ENCODE assay signal across 16 cellular contexts in the genomic region with DNA sequence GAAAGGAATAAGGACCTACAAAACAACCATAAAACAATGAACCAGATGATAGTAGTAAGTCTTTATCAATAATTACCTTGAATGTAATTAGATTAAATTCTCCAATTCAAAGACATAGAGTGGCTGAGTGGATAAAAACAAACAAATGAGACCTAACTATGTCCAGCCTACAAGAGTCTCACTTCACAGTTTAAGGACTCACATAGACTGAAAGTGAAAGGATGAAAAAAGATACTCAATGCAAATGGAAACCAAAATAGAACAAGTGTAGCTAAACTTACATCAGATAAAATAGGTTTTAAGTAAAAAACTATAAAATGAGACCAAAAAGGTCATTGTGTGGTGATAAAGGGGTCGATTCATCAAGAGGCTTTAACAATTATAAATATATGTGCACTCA. TPM values are rescaled to one million over a fixed set of nuclear protein-coding genes. Genes with fewer than 3 reads are reported as not detected.
DNase-seq lines count a peak whose midpoint lies in the region; ATAC-seq and TF ChIP-seq lines count a peak whose summit lies in the region.
"Had no signal": no experiment of that assay in that cellular context is flagged by ENCODE, and none has a peak within 500 bp of the region (broad histone marks: within the 10 kb centered on the region; RNA-seq: fewer than 3 reads in every experiment).

No MANE protein-coding gene starts in this region.

- CTCF ChIA-PET in WTC11 (lab: Charles Lee) = no interaction called here

- no peaks in the 10 kb centered on the region for H3K36me3 Mint-ChIP-seq in WTC11

- no peak overlapping the region for H3K27ac Mint-ChIP-seq in WTC11
- H3K27ac Mint-ChIP-seq: activated B cell treated with CpG ODN at 0.5 μM for 24 hours; activated naive CD8-positive, alpha-beta T cell treated with anti-CD3 and anti-CD28 coated beads, Interleukin-2, amount 50 U/mL, for 24 hours had no signal

- peak; percentile 92 for ATAC-seq in GM18505 (IDR thresholded peaks at IDR 0.05; ENCODE audit: unreplicated experiment)
- peak; percentile 75 for ATAC-seq in GM19452 (IDR thresholded peaks at IDR 0.05; ENCODE audit: unreplicated experiment)
- ATAC-seq in HG02642 (IDR thresholded peaks at IDR 0.05; ENCODE audit: poor library complexity, unreplicated experiment) = peak; percentile 74
- peak; percentile 93 for ATAC-seq in HG03175 (IDR thresholded peaks at IDR 0.05; ENCODE audit: unreplicated experiment)
- ATAC-seq in WTC11 = no peak
- ATAC-seq: A549; activated naive CD8-positive, alpha-beta T cell treated with anti-CD3 and anti-CD28 coated beads, Interleukin-2, amount 50 U/mL, for 24 hours; upper lobe of right lung had no signal

- intact Hi-C loops in sigmoid colon (cut with DNase I) = no loop called here

- 76 to 89% methylated on average over 1 of the region's 1 CpG for WGBS in sigmoid colon, 2 donors

- H3K9me3 Mint-ChIP-seq in WTC11 = peaks cover 18% of the 10 kb centered on the region
- H3K9me3 Mint-ChIP-seq: activated naive CD8-positive, alpha-beta T cell treated with anti-CD3 and anti-CD28 coated beads, Interleukin-2, amount 50 U/mL, for 24 hours had no signal

- POLR2A ChIA-PET in WTC11 (lab: Charles Lee) = no interaction called here

- peaks cover 4% of the 10 kb centered on the region; the same call in 1 of the 2 replicates for H3K27me3 Mint-ChIP-seq in WTC11 (ENCODE audit: low read depth)

- H3K36me3 ChIP-seq in sigmoid colon = no peaks in the 10 kb centered on the region
- H3K36me3 ChIP-seq: MG63, upper lobe of right lung had no signal

- no peak overlapping the region for H3K27ac ChIP-seq in sigmoid colon
- H3K27ac ChIP-seq: A549, upper lobe of right lung had no signal

- DNase-seq in iPS-NIHi7 (ENCODE audit: extremely low spot score) (no peak), WTC11 (ENCODE audit: low spot score) (no peak), HuH-7.5 (ENCODE audit: low spot score) (no peak), sigmoid colon (no peak)
- DNase-seq: activated B cell treated with CpG ODN at 0.5 μM for 24 hours; activated CD8-positive, alpha-beta memory T cell treated with anti-CD3 and anti-CD28 coated beads, Interleukin-2, amount 50 U/mL, for 48 hours; activated naive CD8-positive, alpha-beta T cell treated with anti-CD3 and anti-CD28 coated beads, Interleukin-2, amount 50 U/mL, for 24 hours; COR-L47; head of caudate nucleus; MG63; upper lobe of right lung had no signal

- TF ChIP-seq POLR2A in GM18505 (IDR thresholded peaks at IDR 0.05; ENCODE audit: borderline replicate concordance, extremely low read depth, insufficient read depth, insufficient read length) = no peak
- TF ChIP-seq POLR2A in sigmoid colon (IDR thresholded peaks at IDR 0.05) = no peak

- no peak for TF ChIP-seq CTCF in WTC11 (IDR thresholded peaks at IDR 0.05)
- TF ChIP-seq CTCF in sigmoid colon (IDR thresholded peaks at IDR 0.05) = no peak

- H3K4me3 Mint-ChIP-seq in WTC11 = no peak overlapping the region
- H3K4me3 Mint-ChIP-seq: activated B cell treated with CpG ODN at 0.5 μM for 24 hours; activated naive CD8-positive, alpha-beta T cell treated with anti-CD3 and anti-CD28 coated beads, Interleukin-2, amount 50 U/mL, for 24 hours had no signal

- no peaks in the 10 kb centered on the region for H3K4me1 Mint-ChIP-seq in WTC11

- no peaks in the 10 kb centered on the region for H3K4me1 ChIP-seq in sigmoid colon
- H3K4me1 ChIP-seq: A549, upper lobe of right lung had no signal

- H3K4me3 ChIP-seq in sigmoid colon = no peak overlapping the region
- H3K4me3 ChIP-seq: A549, MG63, upper lobe of right lung had no signal

- TF ChIP-seq EP300 in sigmoid colon (IDR thresholded peaks at IDR 0.05) = no peak

- no peaks in the 10 kb centered on the region for H3K27me3 ChIP-seq in sigmoid colon
- H3K27me3 ChIP-seq: upper lobe of right lung had no signal

- no peaks in the 10 kb centered on the region for H3K9me3 ChIP-seq in sigmoid colon
- H3K9me3 ChIP-seq: upper lobe of right lung had no signal

TF ChIP-seq in WTC11, 78 proteins besides CTCF, POLR2A, EP300 and RAD21:
- TF ChIP-seq CREM (CRISPR knock-in tag; IDR thresholded peaks at IDR 0.05) = no peak
- TF ChIP-seq, protein P1, sequence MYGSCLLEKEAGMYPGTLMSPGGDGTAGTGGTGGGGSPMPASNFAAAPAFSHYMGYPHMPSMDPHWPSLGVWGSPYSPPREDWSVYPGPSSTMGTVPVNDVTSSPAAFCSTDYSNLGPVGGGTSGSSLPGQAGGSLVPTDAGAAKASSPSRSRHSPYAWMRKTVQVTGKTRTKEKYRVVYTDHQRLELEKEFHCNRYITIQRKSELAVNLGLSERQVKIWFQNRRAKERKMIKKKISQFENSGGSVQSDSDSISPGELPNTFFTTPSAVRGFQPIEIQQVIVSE (CRISPR knock-in tag; IDR thresholded peaks at IDR 0.05; ENCODE audit: borderline replicate concordance) = no peak
- TF ChIP-seq MXD4 (CRISPR knock-in tag; IDR thresholded peaks at IDR 0.05; ENCODE audit: borderline replicate concordance) = no peak
- TF ChIP-seq, protein P2, sequence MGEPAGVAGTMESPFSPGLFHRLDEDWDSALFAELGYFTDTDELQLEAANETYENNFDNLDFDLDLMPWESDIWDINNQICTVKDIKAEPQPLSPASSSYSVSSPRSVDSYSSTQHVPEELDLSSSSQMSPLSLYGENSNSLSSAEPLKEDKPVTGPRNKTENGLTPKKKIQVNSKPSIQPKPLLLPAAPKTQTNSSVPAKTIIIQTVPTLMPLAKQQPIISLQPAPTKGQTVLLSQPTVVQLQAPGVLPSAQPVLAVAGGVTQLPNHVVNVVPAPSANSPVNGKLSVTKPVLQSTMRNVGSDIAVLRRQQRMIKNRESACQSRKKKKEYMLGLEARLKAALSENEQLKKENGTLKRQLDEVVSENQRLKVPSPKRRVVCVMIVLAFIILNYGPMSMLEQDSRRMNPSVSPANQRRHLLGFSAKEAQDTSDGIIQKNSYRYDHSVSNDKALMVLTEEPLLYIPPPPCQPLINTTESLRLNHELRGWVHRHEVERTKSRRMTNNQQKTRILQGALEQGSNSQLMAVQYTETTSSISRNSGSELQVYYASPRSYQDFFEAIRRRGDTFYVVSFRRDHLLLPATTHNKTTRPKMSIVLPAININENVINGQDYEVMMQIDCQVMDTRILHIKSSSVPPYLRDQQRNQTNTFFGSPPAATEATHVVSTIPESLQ (CRISPR knock-in tag; IDR thresholded peaks at IDR 0.05) = no peak
- TF ChIP-seq TEAD1 (CRISPR knock-in tag; IDR thresholded peaks at IDR 0.05) = no peak

RNA-seq across cellular contexts. Expression of gene NR1I2, which starts 21.9 kb away (rescaled TPM):
- 1.7 to 2.8 TPM (median 2.7 TPM) in 3 replicates for total RNA-seq in WTC11 (2021)
- total RNA-seq in sigmoid colon = 1 to 10 TPM in 1 of 4 donors, under 1 TPM in 1, not detected in 2; 0.54 to 1.1 TPM
- polyA plus RNA-seq in sigmoid colon = 10 to 100 TPM; 33.6 to 50.6 (median 39.6) TPM
- total RNA-seq: upper lobe of right lung had no signal
- polyA plus RNA-seq: A549 had no signal

RNA-seq across cellular contexts. Expression of gene CFAP91, which starts 57.1 kb away (rescaled TPM):
- total RNA-seq in WTC11 (2021) = 2.2 to 3.5 TPM (median 3.3 TPM) in 3 replicates
- 10 to 100 TPM in 2 of 4 donors, 1 to 10 TPM in 2; 1.4 to 11.8 (median 8.8) TPM for total RNA-seq in sigmoid colon
- 1 to 10 TPM in 1 of 3 donors, under 1 TPM in 2; 0.39 to 1.2 (median 0.92) TPM for polyA plus RNA-seq in sigmoid colon
